Comparison of ENCODE assay signal across 10 cellular contexts in the genomic region with DNA sequence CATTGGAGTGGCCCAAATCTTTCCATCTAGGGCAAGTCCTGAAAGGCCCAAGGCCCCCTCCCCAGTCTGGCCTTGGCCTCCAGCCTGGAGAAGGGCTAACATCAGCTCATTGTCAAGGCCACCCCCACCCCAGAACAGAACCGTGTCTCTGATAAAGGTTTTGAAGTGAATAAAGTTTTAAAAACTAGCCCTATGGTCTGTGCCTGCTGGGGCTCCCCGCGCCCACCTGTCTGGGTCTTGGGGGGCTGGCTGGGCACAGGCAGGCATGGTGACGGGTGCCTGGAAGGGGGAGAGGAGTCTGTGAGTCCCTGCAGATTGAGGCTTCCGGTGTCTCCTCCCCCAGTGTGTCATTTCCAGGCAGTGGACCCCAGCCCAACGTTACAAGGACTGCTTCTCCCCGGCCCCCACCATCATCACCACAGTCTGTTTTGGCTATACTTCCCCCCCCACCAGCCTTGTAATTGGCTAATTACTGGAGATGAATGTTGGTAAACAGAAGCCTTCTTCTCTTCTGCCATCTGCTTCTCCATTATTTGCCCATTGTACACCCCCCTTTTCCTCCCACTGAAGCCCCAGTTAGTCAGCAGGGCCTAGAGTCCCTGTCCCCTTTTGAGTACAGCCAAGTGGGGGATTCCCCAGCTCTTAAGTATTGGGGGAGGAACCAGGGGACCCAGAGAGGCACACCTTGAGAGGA. TPM values are rescaled to one million over a fixed set of nuclear protein-coding genes. Genes with fewer than 3 reads are reported as not detected.
A peak's percentile ranks its signal among the peaks of the same experiment; 100 is the strongest.
DNase-seq lines count a peak whose midpoint lies in the region; ATAC-seq, FAIRE-seq and TF ChIP-seq lines count a peak whose summit lies in the region.
"Had no signal": no experiment of that assay in that cellular context is flagged by ENCODE, and none has a peak within 500 bp of the region (broad histone marks: within the 10 kb centered on the region; RNA-seq: fewer than 3 reads in every experiment).

No MANE protein-coding gene starts in this region.

- H3K9me3 ChIP-seq in Loucy (ENCODE audit: insufficient read depth, low read depth, low read length) = no peaks in the 10 kb centered on the region
- H3K9me3 ChIP-seq in GM12878 (replicated peaks; ENCODE audit: control insufficient read depth, insufficient read depth, low read length) = no peaks in the 10 kb centered on the region
- H3K9me3 ChIP-seq in H9 (ENCODE audit: control insufficient read depth, low read depth, low read length) = no peaks in the 10 kb centered on the region
- H3K9me3 ChIP-seq: testis had no signal

- no peak overlapping the region for H4K91ac ChIP-seq in H9 (ENCODE audit: insufficient read length, low read depth, low read length)

- H3K4me2 ChIP-seq in Loucy (ENCODE audit: low read depth, low read length, poor library complexity, severe bottlenecking) (peak overlapping the region; percentile 93), GM12878 (ENCODE audit: control insufficient read depth, insufficient read depth) (0 out of 2 replicates have a peak overlapping the region, but pooled peaks have one; percentile 56), H9 (ENCODE audit: insufficient read depth, insufficient read length, low read length) (no peak overlapping the region)

- H3K27ac ChIP-seq in GM12878 (ENCODE audit: control insufficient read depth, insufficient read depth) = no peak overlapping the region
- no peak overlapping the region for H3K27ac ChIP-seq in H9 (ENCODE audit: insufficient read length, low read depth, low read length)

- H3K4me3 Mint-ChIP-seq in neural crest cell = peak overlapping the region; percentile 90
- no peak overlapping the region for H3K4me3 Mint-ChIP-seq in H9

- TF ChIP-seq EP300 in GM12878 (IDR thresholded peaks at IDR 0.05; ENCODE audit: borderline replicate concordance in 1 of 2, control insufficient read depth in 1 of 2, low read depth in 2 of 2, low read length in 2 of 2) = no peak

- no peak overlapping the region for H3K18ac ChIP-seq in H9 (ENCODE audit: insufficient read length, low read depth, low read length)

- H3K4me3 ChIP-seq in Loucy (ENCODE audit: low read length, poor library complexity, severe bottlenecking) (no peak overlapping the region), GM12878 (no peak overlapping the region)
- H3K4me3 ChIP-seq: testis had no signal

- H3K4me1 ChIP-seq in Loucy (ENCODE audit: insufficient read depth, low read length, poor library complexity, severe bottlenecking) (peaks cover 23% of the 10 kb centered on the region), GM12878 (ENCODE audit: control insufficient read depth, insufficient read depth, low read length) (peaks cover 11% of the 10 kb centered on the region), H9 (ENCODE audit: insufficient read depth, low read length) (no peaks in the 10 kb centered on the region; the same call in 1 of the 2 replicates)

- H3K36me3 ChIP-seq in Loucy (ENCODE audit: insufficient read depth, low read length) = peaks cover 26% of the 10 kb centered on the region; the same call in 1 of the 2 replicates
- peaks cover 17 to 24% of the 10 kb centered on the region in 2 experiments; a peak in 3 of 4 replicates for H3K36me3 ChIP-seq in GM12878 (ENCODE audit: control insufficient read depth in 2 of 2, insufficient read depth in 2 of 2, low read length in 1 of 2)

- H3K9me3 Mint-ChIP-seq in neural crest cell (no peaks in the 10 kb centered on the region), H9 (no peaks in the 10 kb centered on the region; a peak in 1 of 5 replicates)

- H2BK12ac ChIP-seq in H9 (ENCODE audit: insufficient read length, low read depth, low read length) = no peak overlapping the region

- H3K56ac ChIP-seq in H9 (ENCODE audit: insufficient read length, low read depth, low read length) = no peak overlapping the region

- no peak overlapping the region for H2BK5ac ChIP-seq in H9 (ENCODE audit: insufficient read length, low read length)

- peaks cover 11% of the 10 kb centered on the region for H3K36me3 Mint-ChIP-seq in neural crest cell (ENCODE audit: low read depth)
- peaks cover 38 to 69% (median 63%) of the 10 kb centered on the region in 3 experiments for H3K36me3 Mint-ChIP-seq in H9 (ENCODE audit: insufficient read depth in 1 of 3, low read depth in 3 of 3)

- POLR2A ChIA-PET in GM12878 (lab: Charles Lee) = interaction anchor here (0.8 to 2.4 kb wide), 2 partner anchors 16 to 63 kb away, joined by 3 to 11 read pairs; partner anchors contain the start of genes CALR and GCDH

- H3K9me2 ChIP-seq in Loucy (replicated peaks; ENCODE audit: low read depth, low read length) = no peaks in the 10 kb centered on the region

- H3K79me1 ChIP-seq in H9 (ENCODE audit: insufficient read depth, low read depth, low read length, poor library complexity, severe bottlenecking) = peaks cover 5% of the 10 kb centered on the region

- H2BK120ac ChIP-seq in H9 (ENCODE audit: low read depth, low read length, poor library complexity, severe bottlenecking) = no peak overlapping the region

- H2BK15ac ChIP-seq in H9 (ENCODE audit: low read depth, low read length) = no peak overlapping the region

- RAD21 ChIA-PET in GM12878 (lab: Charles Lee; ENCODE audit: unreplicated experiment) = no interaction called here

- H3K27me3 Mint-ChIP-seq in neural crest cell (ENCODE audit: low read depth) (no peaks in the 10 kb centered on the region), H9 (ENCODE audit: low read depth) (no peaks in the 10 kb centered on the region)

- 0 out of 3 replicates have a peak, but pooled peaks have one; percentile 8 for ATAC-seq in GM12878
- ATAC-seq in GM19467 (IDR thresholded peaks at IDR 0.05; ENCODE audit: unreplicated experiment) = no peak
- ATAC-seq in GM18861 (IDR thresholded peaks at IDR 0.05; ENCODE audit: unreplicated experiment) = no peak

- peaks cover 23% of the 10 kb centered on the region for H3K4me1 Mint-ChIP-seq in neural crest cell
- H3K4me1 Mint-ChIP-seq in H9 = peaks cover 21 to 34% of the 10 kb centered on the region in 2 experiments

- no peaks in the 10 kb centered on the region for H3K27me3 ChIP-seq in Loucy (ENCODE audit: insufficient read depth, low read length, poor library complexity, severe bottlenecking)
- H3K27me3 ChIP-seq in GM12878 (replicated peaks in 1 of 2; ENCODE audit: control insufficient read depth in 2 of 2, insufficient read depth in 2 of 2, low read length in 1 of 2) = no peaks in the 10 kb centered on the region
- H3K27me3 ChIP-seq in H9 (ENCODE audit: insufficient read depth, low read length) = no peaks in the 10 kb centered on the region
- H3K27me3 ChIP-seq: testis had no signal

- in situ Hi-C loops in GM12878 (cut with MboI) = no loop called here

- H3K27ac Mint-ChIP-seq in neural crest cell (ENCODE audit: unreplicated experiment) = no peak overlapping the region
- H3K27ac Mint-ChIP-seq in H9 = peak overlapping the region in 1 of 3 experiments; percentile 83; a peak in 1 of 7 replicates

- 64% methylated on average over 7 of the region's 7 CpGs for WGBS in GM12878 (ENCODE audit: insufficient coverage, insufficient replicate concordance, low lambda C conversion rate, missing lambda C conversion rate)
- WGBS in H9 (ENCODE audit: extremely low coverage, insufficient read length, low lambda C conversion rate) = no CpG with 5 or more reads among the region's 7 CpGs

- no peak overlapping the region for H4K5ac ChIP-seq in H9 (ENCODE audit: insufficient read length, low read depth, low read length)

- H2AK5ac ChIP-seq in H9 (ENCODE audit: insufficient read length, low read length) = no peak overlapping the region

- H3K79me2 ChIP-seq in Loucy (ENCODE audit: insufficient read depth, low read length) = peaks cover 76% of the 10 kb centered on the region
- peaks cover 32% of the 10 kb centered on the region for H3K79me2 ChIP-seq in GM12878 (ENCODE audit: control insufficient read depth, insufficient read depth, low read length)
- H3K79me2 ChIP-seq in H9 (ENCODE audit: insufficient read depth, low read length) = peaks cover 7% of the 10 kb centered on the region; the same call in 1 of the 2 replicates

- H4K8ac ChIP-seq in H9 (replicated peaks; ENCODE audit: insufficient read length, low read depth, low read length) = no peak overlapping the region

- H3K23me2 ChIP-seq in H9 (ENCODE audit: insufficient read length, low read depth, low read length, poor library complexity, severe bottlenecking) = peaks cover 3% of the 10 kb centered on the region

- H4K20me1 ChIP-seq in Loucy (ENCODE audit: insufficient read depth, low read length, poor library complexity, severe bottlenecking) (peaks cover 26% of the 10 kb centered on the region), GM12878 (ENCODE audit: control insufficient read depth, insufficient read depth) (no peaks in the 10 kb centered on the region), H9 (ENCODE audit: control insufficient read depth, insufficient read depth, insufficient read length) (no peaks in the 10 kb centered on the region)

- H3K4ac ChIP-seq in H9 (ENCODE audit: low read depth, low read length) = no peak overlapping the region

- CTCF ChIA-PET in GM12878 (lab: Yijun Ruan, JAX) = interaction anchor here (0.7 to 4.6 kb wide), 3 partner anchors 12 to 80 kb away, joined by 3 to 40 read pairs (median 3); partner anchors contain the start of gene DNASE2

- no peak overlapping the region for H3K14ac ChIP-seq in H9 (ENCODE audit: insufficient read depth, low read length)

- TF ChIP-seq CTCF in Loucy (conservative IDR thresholded peaks at IDR 0.05; ENCODE audit: low read length) = no peak
- no peak for TF ChIP-seq CTCF in GM12878 (IDR thresholded peaks at IDR 0.05 in 2 of 3, conservative IDR thresholded peaks at IDR 0.05 in 1 of 3; ENCODE audit: control insufficient read depth in 2 of 3, extremely low read depth in 1 of 3, insufficient read depth in 1 of 3, low read depth in 3 of 3, low read length in 3 of 3)
- no peak for TF ChIP-seq CTCF in neural crest cell (conservative IDR thresholded peaks at IDR 0.05)
- no peak for TF ChIP-seq CTCF in H9 (conservative IDR thresholded peaks at IDR 0.05)

- TF ChIP-seq RAD21 in GM12878 (IDR thresholded peaks at IDR 0.05; ENCODE audit: insufficient read depth, low read depth, low read length) = no peak

- H3T11ph ChIP-seq in H9 (ENCODE audit: low read length) = no peak overlapping the region

- peak; percentile 62; the same call in 1 of the 2 replicates for TF ChIP-seq POLR2A in GM12878 (IDR thresholded peaks at IDR 0.05; ENCODE audit: low read depth, low read length)

- FAIRE-seq in GM12878 (lab: Jason Lieb, UNC) = no peak

- SMC1A ChIA-PET in GM12878 (lab: Charles Lee; ENCODE audit: uncharacterized antibody, unreplicated experiment) = interaction anchor here (1.2 to 2.5 kb wide), 3 partner anchors 13 to 63 kb away, joined by 3 to 9 read pairs (median 4); partner anchors contain the start of gene CALR

- DNase-seq in COR-L47 (lab: John Stamatoyannopoulos, UW) = peak; percentile 11
- DNase-seq in GM12878 (ENCODE audit: low read depth, low spot score) = no peak
- no peak for DNase-seq in neural crest cell (ENCODE audit: low read depth, low spot score)
- no peak for DNase-seq in H9
- DNase-seq in NCI-H2196 (lab: John Stamatoyannopoulos, UW; ENCODE audit: unreplicated experiment) = no peak
- DNase-seq: testis had no signal

- H2AFZ ChIP-seq in Loucy (ENCODE audit: low read length) (no peak overlapping the region), GM12878 (ENCODE audit: control insufficient read depth, low read depth, low read length) (no peak overlapping the region), H9 (ENCODE audit: low read length) (no peak overlapping the region)

- no TSS peak for BruUV-seq in GM12878 (replicated peaks; lab: Mats Ljungman, UMichigan)

- intact Hi-C loops in GM12878 (cut with micrococcal nuclease; ENCODE audit: unreplicated experiment) = no loop called here

- no peak overlapping the region for H3K23ac ChIP-seq in H9 (ENCODE audit: insufficient read length, low read depth, low read length)

- H2BK20ac ChIP-seq in H9 (ENCODE audit: low read depth, low read length, poor library complexity, severe bottlenecking) = no peak overlapping the region

- H3K9ac ChIP-seq in Loucy (ENCODE audit: low read depth, low read length, poor library complexity, severe bottlenecking) (no peak overlapping the region), GM12878 (ENCODE audit: control insufficient read depth, insufficient read depth, low read length) (no peak overlapping the region), H9 (ENCODE audit: extremely low read depth, insufficient read length, low read length) (no peak overlapping the region)

- peaks cover 3% of the 10 kb centered on the region; the same call in 1 of the 2 replicates for H3F3A ChIP-seq in Loucy (ENCODE audit: low read depth)

RNA-seq across cellular contexts. Expression of gene GADD45GIP1, which starts 3.4 kb away (rescaled TPM):
- 4.0 and 4.6 TPM in 2 replicates for total RNA-seq in GM12878 (2013; cell fraction: nucleolus; rRNA removed)
- total RNA-seq in GM12878 (2014; rRNA removed) = 37.6 and 56.4 TPM in 2 replicates
- total RNA-seq in GM12878 (2014; rRNA removed; fragmentation: Illumina TruSeq; extraction: Trizol) = 17.6 and 19.2 TPM in 2 replicates
- total RNA-seq in GM12878 (2021) = 35.0 and 35.4 TPM in 2 replicates
- polyA plus RNA-seq in GM12878 (2011; ENCODE audit: low read depth) = 6.0 TPM
- 17.7 and 25.3 TPM in 2 replicates for polyA plus RNA-seq in GM12878 (2011; rRNA removed)
- polyA plus RNA-seq in GM12878 (2011; cell fraction: cytosol; rRNA removed) = 30.0 and 57.0 TPM in 2 replicates
- 19.1 and 26.2 TPM in 2 replicates for polyA plus RNA-seq in GM12878 (2011; cell fraction: nucleus; rRNA removed)
- polyA plus RNA-seq in GM12878 (2012) = 22.5 and 26.2 TPM in 2 replicates
- 1.00 and 6.4 TPM in 2 replicates for polyA plus RNA-seq in GM12878 (2014; fragmentation: Illumina TruSeq; extraction: Trizol)
- polyA plus RNA-seq in GM12878 (2014; fragmentation: Nextera tagmentation; extraction: Ambion mirVana) = 10 to 100 TPM in 1 of 2 experiments, 1 to 10 TPM in 1; 5.1 to 13.4 TPM
- 58.1 and 68.0 TPM in 2 replicates for polyA plus RNA-seq in GM12878 (2014; rRNA removed)
- 100 to 1,000 TPM; 124 to 136 TPM for polyA plus RNA-seq in GM12878 (2016; fragmentation: Nextera tagmentation; extraction: Ambion mirVana)
- polyA minus RNA-seq in GM12878 (2011; rRNA and poly(A)+ RNA removed) = 2.2 and 6.9 TPM in 2 replicates
- polyA minus RNA-seq in GM12878 (2011; cell fraction: cytosol; rRNA and poly(A)+ RNA removed) = 6.0 and 7.7 TPM in 2 replicates
- polyA minus RNA-seq in GM12878 (2011; cell fraction: nucleus; rRNA and poly(A)+ RNA removed) = 3.3 and 4.9 TPM in 2 replicates
- 26.0 and 26.4 TPM in 2 replicates for total RNA-seq in neural crest cell
- 44.5 and 45.6 TPM in 2 replicates for total RNA-seq in H9 (2021)

RNA-seq across cellular contexts. Expression of gene RAD23A, which starts 7.9 kb away (rescaled TPM):
- total RNA-seq in GM12878 (2013; cell fraction: nucleolus; rRNA removed) = 44.3 and 50.3 TPM in 2 replicates
- total RNA-seq in GM12878 (2014; rRNA removed) (158 TPM in 2 replicates), GM12878 (2014; rRNA removed; fragmentation: Illumina TruSeq; extraction: Trizol) (84.3 and 95.4 TPM in 2 replicates), GM12878 (2021) (133 and 138 TPM in 2 replicates), neural crest cell (77.3 and 82.8 TPM in 2 replicates), H9 (2021) (62.2 and 67.0 TPM in 2 replicates)
- 41.1 TPM for polyA plus RNA-seq in GM12878 (2011; ENCODE audit: low read depth)
- polyA plus RNA-seq in GM12878 (2011; rRNA removed) (23.1 and 37.9 TPM in 2 replicates), GM12878 (2014; fragmentation: Illumina TruSeq; extraction: Trizol) (70.5 and 104 TPM in 2 replicates), GM12878 (2014; fragmentation: Nextera tagmentation; extraction: Ambion mirVana) (10 to 100 TPM in 1 of 2 experiments, 1 to 10 TPM in 1; 8.8 to 33.5 TPM), GM12878 (2014; rRNA removed) (135 and 153 TPM in 2 replicates), GM12878 (2016; fragmentation: Nextera tagmentation; extraction: Ambion mirVana) (100 to 1,000 TPM; 196 to 198 TPM)
- 103 and 123 TPM in 2 replicates for polyA plus RNA-seq in GM12878 (2011; cell fraction: cytosol; rRNA removed)
- polyA plus RNA-seq in GM12878 (2011; cell fraction: nucleus; rRNA removed) = 73.1 and 88.3 TPM in 2 replicates
- polyA plus RNA-seq in GM12878 (2012) = 119 and 125 TPM in 2 replicates
- 38.4 and 68.4 TPM in 2 replicates for polyA minus RNA-seq in GM12878 (2011; rRNA and poly(A)+ RNA removed)
- 66.6 and 75.7 TPM in 2 replicates for polyA minus RNA-seq in GM12878 (2011; cell fraction: cytosol; rRNA and poly(A)+ RNA removed)
- 13.5 and 29.3 TPM in 2 replicates for polyA minus RNA-seq in GM12878 (2011; cell fraction: nucleus; rRNA and poly(A)+ RNA removed)

RNA-seq across cellular contexts. Expression of gene CALR, which starts 15.2 kb away (rescaled TPM):
- total RNA-seq in GM12878 (2013; cell fraction: nucleolus; rRNA removed) = 351 and 375 TPM in 2 replicates
- 824 and 916 TPM in 2 replicates for total RNA-seq in GM12878 (2014; rRNA removed)
- total RNA-seq in GM12878 (2014; rRNA removed; fragmentation: Illumina TruSeq; extraction: Trizol) = 719 and 809 TPM in 2 replicates
- total RNA-seq in GM12878 (2021) = 891 and 983 TPM in 2 replicates
- 350 TPM for polyA plus RNA-seq in GM12878 (2011; ENCODE audit: low read depth)
- 360 and 518 TPM in 2 replicates for polyA plus RNA-seq in GM12878 (2011; rRNA removed)
- 446 and 500 TPM in 2 replicates for polyA plus RNA-seq in GM12878 (2011; cell fraction: cytosol; rRNA removed)
- 301 and 348 TPM in 2 replicates for polyA plus RNA-seq in GM12878 (2011; cell fraction: nucleus; rRNA removed)
- polyA plus RNA-seq in GM12878 (2012) = 611 and 859 TPM in 2 replicates
- 690 and 703 TPM in 2 replicates for polyA plus RNA-seq in GM12878 (2014; fragmentation: Illumina TruSeq; extraction: Trizol)
- 100 to 1,000 TPM; 202 to 216 TPM for polyA plus RNA-seq in GM12878 (2014; fragmentation: Nextera tagmentation; extraction: Ambion mirVana)
- polyA plus RNA-seq in GM12878 (2014; rRNA removed) = 685 and 856 TPM in 2 replicates
- polyA plus RNA-seq in GM12878 (2016; fragmentation: Nextera tagmentation; extraction: Ambion mirVana) = 1,000 to 10,000 TPM; 1,394 to 1,451 TPM
- polyA minus RNA-seq in GM12878 (2011; rRNA and poly(A)+ RNA removed) = 519 and 607 TPM in 2 replicates
- 268 and 328 TPM in 2 replicates for polyA minus RNA-seq in GM12878 (2011; cell fraction: cytosol; rRNA and poly(A)+ RNA removed)
- polyA minus RNA-seq in GM12878 (2011; cell fraction: nucleus; rRNA and poly(A)+ RNA removed) = 136 and 245 TPM in 2 replicates
- total RNA-seq in neural crest cell = 670 and 679 TPM in 2 replicates
- total RNA-seq in H9 (2021) = 887 and 938 TPM in 2 replicates

RNA-seq across cellular contexts. Expression of gene DAND5, which starts 15.8 kb away (rescaled TPM):
- 0.24 and 0.27 TPM in 2 replicates for total RNA-seq in GM12878 (2013; cell fraction: nucleolus; rRNA removed)
- 0.06 TPM in 1 of 2 replicates, not detected in the other for total RNA-seq in GM12878 (2014; rRNA removed)
- total RNA-seq in GM12878 (2014; rRNA removed; fragmentation: Illumina TruSeq; extraction: Trizol) = not detected in 2 replicates
- 0.11 and 0.15 TPM in 2 replicates for total RNA-seq in GM12878 (2021)
- polyA plus RNA-seq in GM12878 (2011; ENCODE audit: low read depth) = not detected
- 0.04 TPM in 1 of 2 replicates, not detected in the other for polyA plus RNA-seq in GM12878 (2011; rRNA removed)
- 0.03 and 0.07 TPM in 2 replicates for polyA plus RNA-seq in GM12878 (2011; cell fraction: cytosol; rRNA removed)
- 0.06 and 0.18 TPM in 2 replicates for polyA plus RNA-seq in GM12878 (2011; cell fraction: nucleus; rRNA removed)
- 0.06 and 0.14 TPM in 2 replicates for polyA plus RNA-seq in GM12878 (2012)
- polyA plus RNA-seq in GM12878 (2014; fragmentation: Illumina TruSeq; extraction: Trizol) = 0.10 TPM in 1 of 2 replicates, not detected in the other
- under 1 TPM in 1 of 2 experiments, not detected in 1; 0.15 TPM for polyA plus RNA-seq in GM12878 (2014; fragmentation: Nextera tagmentation; extraction: Ambion mirVana)
- polyA plus RNA-seq in GM12878 (2014; rRNA removed) = 0.12 TPM in 1 of 2 replicates, not detected in the other
- under 1 TPM in 1 of 2 experiments, not detected in 1; 0.10 TPM for polyA plus RNA-seq in GM12878 (2016; fragmentation: Nextera tagmentation; extraction: Ambion mirVana)
- not detected in 2 replicates for polyA minus RNA-seq in GM12878 (2011; rRNA and poly(A)+ RNA removed)
- not detected in 2 replicates for polyA minus RNA-seq in GM12878 (2011; cell fraction: cytosol; rRNA and poly(A)+ RNA removed)
- polyA minus RNA-seq in GM12878 (2011; cell fraction: nucleus; rRNA and poly(A)+ RNA removed) = not detected in 2 replicates
- total RNA-seq in neural crest cell = not detected in 2 replicates
- 0.11 and 0.13 TPM in 2 replicates for total RNA-seq in H9 (2021)
- total RNA-seq: skeletal muscle tissue had no signal

RNA-seq across cellular contexts. Expression of gene FARSA, which starts 20.1 kb away (rescaled TPM):
- 43.5 and 51.5 TPM in 2 replicates for total RNA-seq in GM12878 (2013; cell fraction: nucleolus; rRNA removed)
- total RNA-seq in GM12878 (2014; rRNA removed) (120 and 148 TPM in 2 replicates), GM12878 (2014; rRNA removed; fragmentation: Illumina TruSeq; extraction: Trizol) (30.4 and 36.4 TPM in 2 replicates), GM12878 (2021) (126 and 141 TPM in 2 replicates), neural crest cell (81.6 and 83.1 TPM in 2 replicates), H9 (2021) (108 and 110 TPM in 2 replicates)
- polyA plus RNA-seq in GM12878 (2011; ENCODE audit: low read depth) = 26.0 TPM
- polyA plus RNA-seq in GM12878 (2011; rRNA removed) (7.2 and 32.5 TPM in 2 replicates), GM12878 (2014; fragmentation: Illumina TruSeq; extraction: Trizol) (11.7 and 67.9 TPM in 2 replicates), GM12878 (2014; fragmentation: Nextera tagmentation; extraction: Ambion mirVana) (10 to 100 TPM; 20.3 to 37.5 TPM), GM12878 (2014; rRNA removed) (85.0 and 107 TPM in 2 replicates), GM12878 (2016; fragmentation: Nextera tagmentation; extraction: Ambion mirVana) (100 to 1,000 TPM; 192 to 212 TPM)
- 43.1 and 59.6 TPM in 2 replicates for polyA plus RNA-seq in GM12878 (2011; cell fraction: cytosol; rRNA removed)
- 129 and 203 TPM in 2 replicates for polyA plus RNA-seq in GM12878 (2011; cell fraction: nucleus; rRNA removed)
- 60.5 and 69.8 TPM in 2 replicates for polyA plus RNA-seq in GM12878 (2012)
- 19.9 and 27.5 TPM in 2 replicates for polyA minus RNA-seq in GM12878 (2011; rRNA and poly(A)+ RNA removed)
- 19.4 and 19.6 TPM in 2 replicates for polyA minus RNA-seq in GM12878 (2011; cell fraction: cytosol; rRNA and poly(A)+ RNA removed)
- polyA minus RNA-seq in GM12878 (2011; cell fraction: nucleus; rRNA and poly(A)+ RNA removed) = 18.5 and 34.9 TPM in 2 replicates
